In genomic region chr2:101831351-101831865, GRCh38 we compare ENCODE assay signal across 8 cellular contexts.
A peak's percentile ranks its signal among the peaks of the same experiment; 100 is the strongest.
DNase-seq lines count a peak whose midpoint lies in the region; ATAC-seq and TF ChIP-seq lines count a peak whose summit lies in the region.

No MANE protein-coding gene starts in this region.

- intact Hi-C loops in PC-9 (cut with micrococcal nuclease; ENCODE audit: unreplicated experiment): loop anchor here (1.0 to 10.0 kb wide), 3 partner anchors 312 to 817 kb away; no protein-coding TSS in a partner anchor

- peak overlapping the region; percentile 41 for H3K27ac ChIP-seq in PC-9
- no peak overlapping the region for H3K27ac ChIP-seq in fibroblast of lung (ENCODE audit: insufficient read depth, low read length)
- H3K27ac ChIP-seq in neural cell (ENCODE audit: low read length): no peak overlapping the region
- H3K27ac ChIP-seq in substantia nigra (ENCODE audit: low read depth, low read length, poor library complexity, severe bottlenecking): peak overlapping the region; percentile 91

- H3K4me1 ChIP-seq in BE2C: no peaks in the 10 kb centered on the region
- peaks cover 54% of the 10 kb centered on the region for H3K4me1 ChIP-seq in PC-9 (replicated peaks; ENCODE audit: insufficient read depth)
- H3K4me1 ChIP-seq in fibroblast of lung (ENCODE audit: control insufficient read depth, extremely low read depth, insufficient read depth, low read length): peaks cover 32% of the 10 kb centered on the region

- no peak overlapping the region for H2AFZ ChIP-seq in PC-9
- no peak overlapping the region for H2AFZ ChIP-seq in fibroblast of lung (ENCODE audit: low read length)
- no peak overlapping the region for H2AFZ ChIP-seq in neural cell (ENCODE audit: low read depth, low read length)

- H3K4me2 ChIP-seq in PC-9: no peak overlapping the region
- no peak overlapping the region for H3K4me2 ChIP-seq in fibroblast of lung (ENCODE audit: extremely low read depth, insufficient read depth, low read length)
- no peak overlapping the region for H3K4me2 ChIP-seq in neural cell (ENCODE audit: low read length)

- POLR2A ChIA-PET in PC-9 (lab: Charles Lee; ENCODE audit: unreplicated experiment): interaction anchor here (0.7 to 1.0 kb wide), 3 partner anchors 65 to 1416 kb away, joined by 4 to 7 read pairs (median 4); no protein-coding TSS in a partner anchor

- no peak overlapping the region for H3K9ac ChIP-seq in fibroblast of lung (ENCODE audit: insufficient read depth, low read length)
- no peak overlapping the region for H3K9ac ChIP-seq in neural cell (ENCODE audit: low read length)

- H3K36me3 ChIP-seq in BE2C (no peaks in the 10 kb centered on the region), PC-9 (ENCODE audit: low read depth) (peaks cover 50% of the 10 kb centered on the region), fibroblast of lung (ENCODE audit: control insufficient read depth, insufficient read depth, low read length) (peaks cover 11% of the 10 kb centered on the region), neural cell (ENCODE audit: insufficient read depth, low read length) (peaks cover 14% of the 10 kb centered on the region)

- H3K9me2 ChIP-seq in PC-9 (ENCODE audit: insufficient read depth) (no peaks in the 10 kb centered on the region), neural cell (ENCODE audit: insufficient read depth, low read length) (no peaks in the 10 kb centered on the region)

- H3F3A ChIP-seq in PC-9 (ENCODE audit: insufficient read depth, low read depth) (peaks cover 50% of the 10 kb centered on the region), neural cell (ENCODE audit: insufficient read depth, low read length, poor library complexity, severe bottlenecking) (peaks cover 3% of the 10 kb centered on the region)

- no TSS peak for BruUV-seq in PC-9 (replicated peaks; lab: Mats Ljungman, UMichigan)

- peak; percentile 75 for TF ChIP-seq RAD21 in neural cell (conservative IDR thresholded peaks at IDR 0.05)

- H4K20me1 ChIP-seq in PC-9 (ENCODE audit: insufficient read depth) (peaks cover 6% of the 10 kb centered on the region; the same call in 1 of the 2 replicates), fibroblast of lung (ENCODE audit: control insufficient read depth, extremely low read depth, insufficient read depth, low read length) (no peaks in the 10 kb centered on the region), neural cell (ENCODE audit: insufficient read depth) (no peaks in the 10 kb centered on the region)

- H3K4me3 ChIP-seq in BE2C (ENCODE audit: low read depth, low read length) (no peak overlapping the region), PC-9 (no peak overlapping the region), fibroblast of lung (replicated peaks in 1 of 4; ENCODE audit: control extremely low read depth in 1 of 4, insufficient read depth in 1 of 4, low read depth in 3 of 4, low read length in 4 of 4) (no peak overlapping the region), neural cell (ENCODE audit: low read length) (no peak overlapping the region)

- CTCF ChIA-PET in PC-9 (lab: Charles Lee): interaction anchor here (0.6 to 1.7 kb wide), 9 partner anchors 60 to 489 kb away, joined by 3 to 8 read pairs (median 3); no protein-coding TSS in a partner anchor

- no peak for TF ChIP-seq EP300 in neural cell (conservative IDR thresholded peaks at IDR 0.05; ENCODE audit: poor library complexity, severe bottlenecking)

- TF ChIP-seq CTCF in BE2C (IDR thresholded peaks at IDR 0.05; ENCODE audit: low read depth, low read length) (peak; percentile 68), PC-9 (conservative IDR thresholded peaks at IDR 0.05) (peak; percentile 76), fibroblast of lung (conservative IDR thresholded peaks at IDR 0.05 in 1 of 2, IDR thresholded peaks at IDR 0.05 in 1 of 2; ENCODE audit: low read depth in 1 of 2, low read length in 2 of 2) (peak; percentile 73 to 82), neural cell (IDR thresholded peaks at IDR 0.05; ENCODE audit: poor library complexity, severe bottlenecking) (peak; percentile 76)

- H3K9me3 ChIP-seq in BE2C (no peaks in the 10 kb centered on the region), PC-9 (ENCODE audit: insufficient read depth, low read depth) (no peaks in the 10 kb centered on the region), fibroblast of lung (ENCODE audit: control insufficient read depth, insufficient read depth, low read depth, low read length) (no peaks in the 10 kb centered on the region), neural cell (ENCODE audit: low read length) (no peaks in the 10 kb centered on the region)

- ATAC-seq in GM18909 (IDR thresholded peaks at IDR 0.05; ENCODE audit: poor library complexity, unreplicated experiment): peak; percentile 78
- ATAC-seq in HG03439 (IDR thresholded peaks at IDR 0.05; ENCODE audit: unreplicated experiment): peak; percentile 86

- H3K27me3 ChIP-seq in BE2C: no peaks in the 10 kb centered on the region
- no peaks in the 10 kb centered on the region for H3K27me3 ChIP-seq in PC-9 (ENCODE audit: insufficient read depth, low read depth)
- H3K27me3 ChIP-seq in fibroblast of lung (ENCODE audit: control insufficient read depth, insufficient read depth, low read length): no peaks in the 10 kb centered on the region
- H3K27me3 ChIP-seq in neural cell (ENCODE audit: insufficient read depth, low read depth, low read length): no peaks in the 10 kb centered on the region

- H3K79me2 ChIP-seq in PC-9 (ENCODE audit: low read depth): peaks cover 63% of the 10 kb centered on the region
- peaks cover 46% of the 10 kb centered on the region for H3K79me2 ChIP-seq in fibroblast of lung (ENCODE audit: control insufficient read depth, insufficient read depth, low read length)
- peaks cover 3% of the 10 kb centered on the region for H3K79me2 ChIP-seq in neural cell (replicated peaks; ENCODE audit: insufficient read depth, low read length)

- DNase-seq in BE2C (peak; percentile 52), PC-9 (peak; percentile 49 to 55), fibroblast of lung (ENCODE audit: low read depth in 2 of 2) (peak; percentile 70 to 79), substantia nigra (lab: John Stamatoyannopoulos, UW) (peak in 44 of 49 donors; percentile 17 to 89 (median 63))
- DNase-seq in activated T-cell treated with anti-CD3 and anti-CD28 coated beads, Interleukin-2, amount 50 U/mL, for 48 hours: peak; percentile 70 to 76

TF ChIP-seq in neural cell, 6 proteins besides CTCF, POLR2A, EP300 and RAD21:
- TF ChIP-seq SMC3 (conservative IDR thresholded peaks at IDR 0.05; ENCODE audit: poor library complexity) (peak; percentile 87), POLR2AphosphoS5 (IDR thresholded peaks at IDR 0.05) (peak; percentile 7), EZH2 (IDR thresholded peaks at IDR 0.05; ENCODE audit: borderline replicate concordance, insufficient read depth, low read length, poor library complexity, severe bottlenecking) (no peak), TAF1 (IDR thresholded peaks at IDR 0.05; ENCODE audit: low read depth) (no peak)

Comparison
In these comparisons a context has a peak if more than half of its experiments do, and no peak if none do; other contexts are left out.
1. H3K27ac ChIP-seq: peak in PC-9 (single experiment) and substantia nigra (single experiment); none in fibroblast of lung (single experiment) and neural cell (single experiment).
2. Peak in every context shown above with its lines, with median percentiles within 50 percentile points of each other: DNase-seq and CTCF ChIP-seq.